In genomic region chr12:68231229-68231628, GRCh38 we compare ENCODE assay signal across 22 cellular contexts. TPM values are rescaled to one million over a fixed set of nuclear protein-coding genes. Genes with fewer than 3 reads are reported as not detected.
"Had no signal": no experiment of that assay in that cellular context is flagged by ENCODE, and none has a peak within 500 bp of the region (broad histone marks: within the 10 kb centered on the region; RNA-seq: fewer than 3 reads in every experiment).

No MANE protein-coding gene starts in this region.

- H3K9me3 Mint-ChIP-seq: activated naive CD4-positive, alpha-beta T cell treated with anti-CD3 and anti-CD28 coated beads, Interleukin-2, amount 10 ng/mL, durations not matched to agents 7 days and 5 days; central memory CD8-positive, alpha-beta T cell; nephron; stimulated activated memory B cell treated with anti-CD40 and anti-IgM and Interleukin-4, amounts not matched to agents 10 μg/mL and 1 μg/mL and 100 μg/mL, for 72 hours had no signal

- ATAC-seq: heart right ventricle; left ventricle myocardium superior; right lobe of liver; stimulated activated memory B cell treated with anti-CD40 and anti-IgM and Interleukin-4, amounts not matched to agents 10 μg/mL and 1 μg/mL and 100 μg/mL, for 72 hours had no signal

- H3K36me3 ChIP-seq: adrenal gland, heart right ventricle, prostate gland, right lobe of liver, suprapubic skin, upper lobe of left lung, WERI-Rb-1 had no signal

- H3K9me3 ChIP-seq: adrenal gland, heart right ventricle, prostate gland, right lobe of liver, suprapubic skin, upper lobe of left lung had no signal

- FAIRE-seq: frontal cortex, keratinocyte had no signal

- DNase-seq: activated CD4-positive, alpha-beta T cell treated with anti-CD3 and anti-CD28 coated beads for 4 hours; activated naive CD4-positive, alpha-beta T cell treated with anti-CD3 and anti-CD28 coated beads, Interleukin-2, amount 10 ng/mL, durations not matched to agents 7 days and 5 days; activated T-cell treated with anti-CD3 and anti-CD28 coated beads, Interleukin-2, amount 50 U/mL, for 48 hours; adrenal gland; effector memory CD4-positive, alpha-beta T cell; heart right ventricle; left ventricle myocardium superior; mesendoderm; occipital lobe; right lobe of liver; T1000; upper lobe of left lung; WERI-Rb-1 had no signal

- H3K27ac Mint-ChIP-seq: activated naive CD4-positive, alpha-beta T cell treated with anti-CD3 and anti-CD28 coated beads, Interleukin-2, amount 10 ng/mL, durations not matched to agents 7 days and 5 days; brain; nephron; stimulated activated memory B cell treated with anti-CD40 and anti-IgM and Interleukin-4, amounts not matched to agents 10 μg/mL and 1 μg/mL and 100 μg/mL, for 72 hours had no signal

- H3K27me3 ChIP-seq: adrenal gland, heart right ventricle, right lobe of liver, suprapubic skin, upper lobe of left lung had no signal

- H3K4me1 Mint-ChIP-seq: brain; nephron; stimulated activated memory B cell treated with anti-CD40 and anti-IgM and Interleukin-4, amounts not matched to agents 10 μg/mL and 1 μg/mL and 100 μg/mL, for 72 hours had no signal

- H3K4me3 ChIP-seq: adrenal gland, heart right ventricle, prostate gland, right lobe of liver, suprapubic skin, upper lobe of left lung had no signal

- H3K4me1 ChIP-seq: adrenal gland, prostate gland, right lobe of liver, suprapubic skin had no signal

- H3K27me3 Mint-ChIP-seq: central memory CD8-positive, alpha-beta T cell; stimulated activated memory B cell treated with anti-CD40 and anti-IgM and Interleukin-4, amounts not matched to agents 10 μg/mL and 1 μg/mL and 100 μg/mL, for 72 hours had no signal

- H3K36me3 Mint-ChIP-seq: activated naive CD4-positive, alpha-beta T cell treated with anti-CD3 and anti-CD28 coated beads, Interleukin-2, amount 10 ng/mL, durations not matched to agents 7 days and 5 days; brain; stimulated activated memory B cell treated with anti-CD40 and anti-IgM and Interleukin-4, amounts not matched to agents 10 μg/mL and 1 μg/mL and 100 μg/mL, for 72 hours had no signal

- H3K4me3 Mint-ChIP-seq: activated naive CD4-positive, alpha-beta T cell treated with anti-CD3 and anti-CD28 coated beads, Interleukin-2, amount 10 ng/mL, durations not matched to agents 7 days and 5 days; brain; central memory CD8-positive, alpha-beta T cell; nephron; stimulated activated memory B cell treated with anti-CD40 and anti-IgM and Interleukin-4, amounts not matched to agents 10 μg/mL and 1 μg/mL and 100 μg/mL, for 72 hours had no signal

RNA-seq across cellular contexts. Expression of gene IL26, which starts 5.6 kb away (rescaled TPM):
- total RNA-seq: adrenal gland, fibroblast of lung, frontal cortex, heart right ventricle, left ventricle myocardium superior, occipital lobe, prostate gland, right lobe of liver, suprapubic skin, upper lobe of left lung had no signal
- polyA plus RNA-seq: adrenal gland, fibroblast of lung, heart right ventricle, keratinocyte had no signal

RNA-seq across cellular contexts. Expression of gene IL22, which starts 22.2 kb away (rescaled TPM):
- total RNA-seq: adrenal gland, fibroblast of lung, frontal cortex, heart right ventricle, left ventricle myocardium superior, occipital lobe, prostate gland, right lobe of liver, suprapubic skin, upper lobe of left lung had no signal
- polyA plus RNA-seq: adrenal gland, fibroblast of lung, heart right ventricle, keratinocyte had no signal
